Comparison of ENCODE assay signal across 2 cellular contexts in the genomic region with DNA sequence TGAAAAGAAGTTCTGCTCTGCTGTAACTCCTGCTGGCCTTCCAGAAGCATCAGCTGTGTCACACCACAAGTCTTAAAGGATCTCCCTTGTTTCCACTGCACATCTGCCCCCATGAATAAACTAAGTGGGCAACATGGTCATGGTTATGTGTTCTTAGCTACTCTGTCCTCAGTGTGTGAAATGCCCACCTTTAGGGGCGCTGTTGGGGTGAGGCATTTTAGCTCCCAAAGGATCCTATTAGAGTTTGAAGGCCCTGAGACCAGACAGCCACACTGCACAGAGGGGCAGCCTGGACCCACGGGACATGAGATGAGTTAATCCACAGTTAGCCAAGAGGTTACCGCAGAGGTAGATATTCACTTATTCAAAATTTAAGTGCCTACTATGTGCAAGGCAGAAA.
TF ChIP-seq lines count a peak whose summit lies in the region.

No MANE protein-coding gene starts in this region.

TF ChIP-seq in GM23338, 12 proteins besides CTCF, POLR2A, EP300 and RAD21:
- no peak for TF ChIP-seq STAT1 (IDR thresholded peaks at IDR 0.05; ENCODE audit: unreplicated experiment)
- TF ChIP-seq, protein P1, sequence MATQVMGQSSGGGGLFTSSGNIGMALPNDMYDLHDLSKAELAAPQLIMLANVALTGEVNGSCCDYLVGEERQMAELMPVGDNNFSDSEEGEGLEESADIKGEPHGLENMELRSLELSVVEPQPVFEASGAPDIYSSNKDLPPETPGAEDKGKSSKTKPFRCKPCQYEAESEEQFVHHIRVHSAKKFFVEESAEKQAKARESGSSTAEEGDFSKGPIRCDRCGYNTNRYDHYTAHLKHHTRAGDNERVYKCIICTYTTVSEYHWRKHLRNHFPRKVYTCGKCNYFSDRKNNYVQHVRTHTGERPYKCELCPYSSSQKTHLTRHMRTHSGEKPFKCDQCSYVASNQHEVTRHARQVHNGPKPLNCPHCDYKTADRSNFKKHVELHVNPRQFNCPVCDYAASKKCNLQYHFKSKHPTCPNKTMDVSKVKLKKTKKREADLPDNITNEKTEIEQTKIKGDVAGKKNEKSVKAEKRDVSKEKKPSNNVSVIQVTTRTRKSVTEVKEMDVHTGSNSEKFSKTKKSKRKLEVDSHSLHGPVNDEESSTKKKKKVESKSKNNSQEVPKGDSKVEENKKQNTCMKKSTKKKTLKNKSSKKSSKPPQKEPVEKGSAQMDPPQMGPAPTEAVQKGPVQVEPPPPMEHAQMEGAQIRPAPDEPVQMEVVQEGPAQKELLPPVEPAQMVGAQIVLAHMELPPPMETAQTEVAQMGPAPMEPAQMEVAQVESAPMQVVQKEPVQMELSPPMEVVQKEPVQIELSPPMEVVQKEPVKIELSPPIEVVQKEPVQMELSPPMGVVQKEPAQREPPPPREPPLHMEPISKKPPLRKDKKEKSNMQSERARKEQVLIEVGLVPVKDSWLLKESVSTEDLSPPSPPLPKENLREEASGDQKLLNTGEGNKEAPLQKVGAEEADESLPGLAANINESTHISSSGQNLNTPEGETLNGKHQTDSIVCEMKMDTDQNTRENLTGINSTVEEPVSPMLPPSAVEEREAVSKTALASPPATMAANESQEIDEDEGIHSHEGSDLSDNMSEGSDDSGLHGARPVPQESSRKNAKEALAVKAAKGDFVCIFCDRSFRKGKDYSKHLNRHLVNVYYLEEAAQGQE (IDR thresholded peaks at IDR 0.05; ENCODE audit: unreplicated experiment), result no peak
- TF ChIP-seq CREB1 (CRISPR knock-in tag; IDR thresholded peaks at IDR 0.05; ENCODE audit: low read depth), result no peak
- TF ChIP-seq, protein P2, sequence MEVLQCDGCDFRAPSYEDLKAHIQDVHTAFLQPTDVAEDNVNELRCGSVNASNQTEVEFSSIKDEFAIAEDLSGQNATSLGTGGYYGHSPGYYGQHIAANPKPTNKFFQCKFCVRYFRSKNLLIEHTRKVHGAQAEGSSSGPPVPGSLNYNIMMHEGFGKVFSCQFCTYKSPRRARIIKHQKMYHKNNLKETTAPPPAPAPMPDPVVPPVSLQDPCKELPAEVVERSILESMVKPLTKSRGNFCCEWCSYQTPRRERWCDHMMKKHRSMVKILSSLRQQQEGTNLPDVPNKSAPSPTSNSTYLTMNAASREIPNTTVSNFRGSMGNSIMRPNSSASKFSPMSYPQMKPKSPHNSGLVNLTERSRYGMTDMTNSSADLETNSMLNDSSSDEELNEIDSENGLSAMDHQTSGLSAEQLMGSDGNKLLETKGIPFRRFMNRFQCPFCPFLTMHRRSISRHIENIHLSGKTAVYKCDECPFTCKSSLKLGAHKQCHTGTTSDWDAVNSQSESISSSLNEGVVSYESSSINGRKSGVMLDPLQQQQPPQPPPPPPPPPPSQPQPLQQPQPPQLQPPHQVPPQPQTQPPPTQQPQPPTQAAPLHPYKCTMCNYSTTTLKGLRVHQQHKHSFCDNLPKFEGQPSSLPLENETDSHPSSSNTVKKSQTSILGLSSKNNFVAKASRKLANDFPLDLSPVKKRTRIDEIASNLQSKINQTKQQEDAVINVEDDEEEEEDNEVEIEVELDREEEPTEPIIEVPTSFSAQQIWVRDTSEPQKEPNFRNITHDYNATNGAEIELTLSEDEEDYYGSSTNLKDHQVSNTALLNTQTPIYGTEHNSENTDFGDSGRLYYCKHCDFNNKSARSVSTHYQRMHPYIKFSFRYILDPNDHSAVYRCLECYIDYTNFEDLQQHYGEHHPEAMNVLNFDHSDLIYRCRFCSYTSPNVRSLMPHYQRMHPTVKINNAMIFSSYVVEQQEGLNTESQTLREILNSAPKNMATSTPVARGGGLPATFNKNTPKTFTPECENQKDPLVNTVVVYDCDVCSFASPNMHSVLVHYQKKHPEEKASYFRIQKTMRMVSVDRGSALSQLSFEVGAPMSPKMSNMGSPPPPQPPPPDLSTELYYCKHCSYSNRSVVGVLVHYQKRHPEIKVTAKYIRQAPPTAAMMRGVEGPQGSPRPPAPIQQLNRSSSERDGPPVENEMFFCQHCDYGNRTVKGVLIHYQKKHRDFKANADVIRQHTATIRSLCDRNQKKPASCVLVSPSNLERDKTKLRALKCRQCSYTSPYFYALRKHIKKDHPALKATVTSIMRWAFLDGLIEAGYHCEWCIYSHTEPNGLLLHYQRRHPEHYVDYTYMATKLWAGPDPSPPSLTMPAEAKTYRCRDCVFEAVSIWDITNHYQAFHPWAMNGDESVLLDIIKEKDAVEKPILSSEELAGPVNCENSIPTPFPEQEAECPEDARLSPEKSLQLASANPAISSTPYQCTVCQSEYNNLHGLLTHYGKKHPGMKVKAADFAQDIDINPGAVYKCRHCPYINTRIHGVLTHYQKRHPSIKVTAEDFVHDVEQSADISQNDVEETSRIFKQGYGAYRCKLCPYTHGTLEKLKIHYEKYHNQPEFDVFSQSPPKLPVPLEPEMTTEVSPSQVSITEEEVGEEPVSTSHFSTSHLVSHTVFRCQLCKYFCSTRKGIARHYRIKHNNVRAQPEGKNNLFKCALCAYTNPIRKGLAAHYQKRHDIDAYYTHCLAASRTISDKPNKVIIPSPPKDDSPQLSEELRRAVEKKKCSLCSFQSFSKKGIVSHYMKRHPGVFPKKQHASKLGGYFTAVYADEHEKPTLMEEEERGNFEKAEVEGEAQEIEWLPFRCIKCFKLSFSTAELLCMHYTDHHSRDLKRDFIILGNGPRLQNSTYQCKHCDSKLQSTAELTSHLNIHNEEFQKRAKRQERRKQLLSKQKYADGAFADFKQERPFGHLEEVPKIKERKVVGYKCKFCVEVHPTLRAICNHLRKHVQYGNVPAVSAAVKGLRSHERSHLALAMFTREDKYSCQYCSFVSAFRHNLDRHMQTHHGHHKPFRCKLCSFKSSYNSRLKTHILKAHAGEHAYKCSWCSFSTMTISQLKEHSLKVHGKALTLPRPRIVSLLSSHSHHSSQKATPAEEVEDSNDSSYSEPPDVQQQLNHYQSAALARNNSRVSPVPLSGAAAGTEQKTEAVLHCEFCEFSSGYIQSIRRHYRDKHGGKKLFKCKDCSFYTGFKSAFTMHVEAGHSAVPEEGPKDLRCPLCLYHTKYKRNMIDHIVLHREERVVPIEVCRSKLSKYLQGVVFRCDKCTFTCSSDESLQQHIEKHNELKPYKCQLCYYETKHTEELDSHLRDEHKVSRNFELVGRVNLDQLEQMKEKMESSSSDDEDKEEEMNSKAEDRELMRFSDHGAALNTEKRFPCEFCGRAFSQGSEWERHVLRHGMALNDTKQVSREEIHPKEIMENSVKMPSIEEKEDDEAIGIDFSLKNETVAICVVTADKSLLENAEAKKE (CRISPR knock-in tag; IDR thresholded peaks at IDR 0.05), result no peak

TF ChIP-seq in H1, 55 proteins besides CTCF, POLR2A, EP300 and RAD21:
- TF ChIP-seq, protein P3, sequence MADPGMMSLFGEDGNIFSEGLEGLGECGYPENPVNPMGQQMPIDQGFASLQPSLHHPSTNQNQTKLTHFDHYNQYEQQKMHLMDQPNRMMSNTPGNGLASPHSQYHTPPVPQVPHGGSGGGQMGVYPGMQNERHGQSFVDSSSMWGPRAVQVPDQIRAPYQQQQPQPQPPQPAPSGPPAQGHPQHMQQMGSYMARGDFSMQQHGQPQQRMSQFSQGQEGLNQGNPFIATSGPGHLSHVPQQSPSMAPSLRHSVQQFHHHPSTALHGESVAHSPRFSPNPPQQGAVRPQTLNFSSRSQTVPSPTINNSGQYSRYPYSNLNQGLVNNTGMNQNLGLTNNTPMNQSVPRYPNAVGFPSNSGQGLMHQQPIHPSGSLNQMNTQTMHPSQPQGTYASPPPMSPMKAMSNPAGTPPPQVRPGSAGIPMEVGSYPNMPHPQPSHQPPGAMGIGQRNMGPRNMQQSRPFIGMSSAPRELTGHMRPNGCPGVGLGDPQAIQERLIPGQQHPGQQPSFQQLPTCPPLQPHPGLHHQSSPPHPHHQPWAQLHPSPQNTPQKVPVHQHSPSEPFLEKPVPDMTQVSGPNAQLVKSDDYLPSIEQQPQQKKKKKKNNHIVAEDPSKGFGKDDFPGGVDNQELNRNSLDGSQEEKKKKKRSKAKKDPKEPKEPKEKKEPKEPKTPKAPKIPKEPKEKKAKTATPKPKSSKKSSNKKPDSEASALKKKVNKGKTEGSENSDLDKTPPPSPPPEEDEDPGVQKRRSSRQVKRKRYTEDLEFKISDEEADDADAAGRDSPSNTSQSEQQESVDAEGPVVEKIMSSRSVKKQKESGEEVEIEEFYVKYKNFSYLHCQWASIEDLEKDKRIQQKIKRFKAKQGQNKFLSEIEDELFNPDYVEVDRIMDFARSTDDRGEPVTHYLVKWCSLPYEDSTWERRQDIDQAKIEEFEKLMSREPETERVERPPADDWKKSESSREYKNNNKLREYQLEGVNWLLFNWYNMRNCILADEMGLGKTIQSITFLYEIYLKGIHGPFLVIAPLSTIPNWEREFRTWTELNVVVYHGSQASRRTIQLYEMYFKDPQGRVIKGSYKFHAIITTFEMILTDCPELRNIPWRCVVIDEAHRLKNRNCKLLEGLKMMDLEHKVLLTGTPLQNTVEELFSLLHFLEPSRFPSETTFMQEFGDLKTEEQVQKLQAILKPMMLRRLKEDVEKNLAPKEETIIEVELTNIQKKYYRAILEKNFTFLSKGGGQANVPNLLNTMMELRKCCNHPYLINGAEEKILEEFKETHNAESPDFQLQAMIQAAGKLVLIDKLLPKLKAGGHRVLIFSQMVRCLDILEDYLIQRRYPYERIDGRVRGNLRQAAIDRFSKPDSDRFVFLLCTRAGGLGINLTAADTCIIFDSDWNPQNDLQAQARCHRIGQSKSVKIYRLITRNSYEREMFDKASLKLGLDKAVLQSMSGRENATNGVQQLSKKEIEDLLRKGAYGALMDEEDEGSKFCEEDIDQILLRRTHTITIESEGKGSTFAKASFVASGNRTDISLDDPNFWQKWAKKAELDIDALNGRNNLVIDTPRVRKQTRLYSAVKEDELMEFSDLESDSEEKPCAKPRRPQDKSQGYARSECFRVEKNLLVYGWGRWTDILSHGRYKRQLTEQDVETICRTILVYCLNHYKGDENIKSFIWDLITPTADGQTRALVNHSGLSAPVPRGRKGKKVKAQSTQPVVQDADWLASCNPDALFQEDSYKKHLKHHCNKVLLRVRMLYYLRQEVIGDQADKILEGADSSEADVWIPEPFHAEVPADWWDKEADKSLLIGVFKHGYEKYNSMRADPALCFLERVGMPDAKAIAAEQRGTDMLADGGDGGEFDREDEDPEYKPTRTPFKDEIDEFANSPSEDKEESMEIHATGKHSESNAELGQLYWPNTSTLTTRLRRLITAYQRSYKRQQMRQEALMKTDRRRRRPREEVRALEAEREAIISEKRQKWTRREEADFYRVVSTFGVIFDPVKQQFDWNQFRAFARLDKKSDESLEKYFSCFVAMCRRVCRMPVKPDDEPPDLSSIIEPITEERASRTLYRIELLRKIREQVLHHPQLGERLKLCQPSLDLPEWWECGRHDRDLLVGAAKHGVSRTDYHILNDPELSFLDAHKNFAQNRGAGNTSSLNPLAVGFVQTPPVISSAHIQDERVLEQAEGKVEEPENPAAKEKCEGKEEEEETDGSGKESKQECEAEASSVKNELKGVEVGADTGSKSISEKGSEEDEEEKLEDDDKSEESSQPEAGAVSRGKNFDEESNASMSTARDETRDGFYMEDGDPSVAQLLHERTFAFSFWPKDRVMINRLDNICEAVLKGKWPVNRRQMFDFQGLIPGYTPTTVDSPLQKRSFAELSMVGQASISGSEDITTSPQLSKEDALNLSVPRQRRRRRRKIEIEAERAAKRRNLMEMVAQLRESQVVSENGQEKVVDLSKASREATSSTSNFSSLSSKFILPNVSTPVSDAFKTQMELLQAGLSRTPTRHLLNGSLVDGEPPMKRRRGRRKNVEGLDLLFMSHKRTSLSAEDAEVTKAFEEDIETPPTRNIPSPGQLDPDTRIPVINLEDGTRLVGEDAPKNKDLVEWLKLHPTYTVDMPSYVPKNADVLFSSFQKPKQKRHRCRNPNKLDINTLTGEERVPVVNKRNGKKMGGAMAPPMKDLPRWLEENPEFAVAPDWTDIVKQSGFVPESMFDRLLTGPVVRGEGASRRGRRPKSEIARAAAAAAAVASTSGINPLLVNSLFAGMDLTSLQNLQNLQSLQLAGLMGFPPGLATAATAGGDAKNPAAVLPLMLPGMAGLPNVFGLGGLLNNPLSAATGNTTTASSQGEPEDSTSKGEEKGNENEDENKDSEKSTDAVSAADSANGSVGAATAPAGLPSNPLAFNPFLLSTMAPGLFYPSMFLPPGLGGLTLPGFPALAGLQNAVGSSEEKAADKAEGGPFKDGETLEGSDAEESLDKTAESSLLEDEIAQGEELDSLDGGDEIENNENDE (IDR thresholded peaks at IDR 0.05; ENCODE audit: insufficient replicate concordance, low read length), result no peak
- TF ChIP-seq BACH1 (IDR thresholded peaks at IDR 0.05; ENCODE audit: low read length) (no peak), SIRT6 (IDR thresholded peaks at IDR 0.05; ENCODE audit: low read length) (no peak), SP2 (IDR thresholded peaks at IDR 0.05; ENCODE audit: low read length) (no peak), CEBPB (IDR thresholded peaks at IDR 0.05; ENCODE audit: low read depth, low read length) (no peak), MAFK (IDR thresholded peaks at IDR 0.05; ENCODE audit: low read depth, low read length) (no peak), SP1 (IDR thresholded peaks at IDR 0.05; ENCODE audit: low read depth, low read length) (no peak), CHD2 (IDR thresholded peaks at IDR 0.05; ENCODE audit: low read length) (no peak), SP4 (IDR thresholded peaks at IDR 0.05; ENCODE audit: low read length) (no peak), TBP (IDR thresholded peaks at IDR 0.05; ENCODE audit: low read depth, low read length) (no peak), ZNF274 (IDR thresholded peaks at IDR 0.05; ENCODE audit: borderline replicate concordance, extremely low read depth, low read length) (no peak), GTF2F1 (IDR thresholded peaks at IDR 0.05; ENCODE audit: borderline replicate concordance, low read depth, low read length) (no peak), SIN3A (conservative IDR thresholded peaks at IDR 0.05 in 1 of 2, IDR thresholded peaks at IDR 0.05 in 1 of 2; ENCODE audit: low read depth in 1 of 2, low read length in 2 of 2) (no peak)
- TF ChIP-seq, protein P4, sequence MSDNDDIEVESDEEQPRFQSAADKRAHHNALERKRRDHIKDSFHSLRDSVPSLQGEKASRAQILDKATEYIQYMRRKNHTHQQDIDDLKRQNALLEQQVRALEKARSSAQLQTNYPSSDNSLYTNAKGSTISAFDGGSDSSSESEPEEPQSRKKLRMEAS (IDR thresholded peaks at IDR 0.05), result no peak
- TF ChIP-seq, protein P5, sequence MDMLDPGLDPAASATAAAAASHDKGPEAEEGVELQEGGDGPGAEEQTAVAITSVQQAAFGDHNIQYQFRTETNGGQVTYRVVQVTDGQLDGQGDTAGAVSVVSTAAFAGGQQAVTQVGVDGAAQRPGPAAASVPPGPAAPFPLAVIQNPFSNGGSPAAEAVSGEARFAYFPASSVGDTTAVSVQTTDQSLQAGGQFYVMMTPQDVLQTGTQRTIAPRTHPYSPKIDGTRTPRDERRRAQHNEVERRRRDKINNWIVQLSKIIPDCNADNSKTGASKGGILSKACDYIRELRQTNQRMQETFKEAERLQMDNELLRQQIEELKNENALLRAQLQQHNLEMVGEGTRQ (IDR thresholded peaks at IDR 0.05; ENCODE audit: low read length), result no peak
TF ChIP-seq in H1: peak in this region for 0.
